ENCODE assay signal across 17 cellular contexts in the genomic region with DNA sequence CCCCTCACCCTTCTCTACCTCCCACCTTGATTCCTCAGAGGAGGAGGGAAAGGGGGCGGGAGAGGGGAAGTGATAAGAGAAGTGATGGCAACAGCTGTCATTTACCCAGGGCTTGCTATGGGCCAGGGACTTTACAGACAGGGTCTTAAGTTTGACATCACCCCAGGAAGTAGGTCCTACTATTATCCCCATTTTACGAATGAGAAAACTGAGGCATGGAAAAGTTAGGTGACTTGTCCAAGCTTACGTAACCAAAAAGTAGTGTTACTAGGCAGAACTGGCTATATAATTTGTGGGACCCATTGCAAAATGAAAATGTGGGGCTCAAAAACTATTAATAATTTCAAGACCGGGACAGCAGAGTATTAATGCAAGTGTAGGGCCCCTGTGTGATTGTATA. TPM values are rescaled to one million over a fixed set of nuclear protein-coding genes. Genes with fewer than 3 reads are reported as not detected.
DNase-seq lines count a peak whose midpoint lies in the region; ATAC-seq, FAIRE-seq and TF ChIP-seq lines count a peak whose summit lies in the region.
"Had no signal": no experiment of that assay in that cellular context is flagged by ENCODE, and none has a peak within 500 bp of the region (broad histone marks: within the 10 kb centered on the region; RNA-seq: fewer than 3 reads in every experiment).

No MANE protein-coding gene starts in this region.

- H2BK120ac ChIP-seq in IMR-90 (ENCODE audit: low read depth, low read length) (no peak overlapping the region), neuronal stem cell (ENCODE audit: low read depth, low read length) (no peak overlapping the region)

- BruUV-seq in IMR-90 (replicated peaks; lab: Mats Ljungman, UMichigan) (no TSS peak), K562 (replicated peaks; lab: Mats Ljungman, UMichigan) (no TSS peak)

- no peak overlapping the region for H3K23ac ChIP-seq in IMR-90 (ENCODE audit: low read depth, low read length)
- H3K23ac ChIP-seq in neuronal stem cell (ENCODE audit: low read depth, low read length, poor library complexity) = no peak overlapping the region

- H3K4ac ChIP-seq in IMR-90 (ENCODE audit: low read depth, low read length) (peak overlapping the region; percentile 55), neuronal stem cell (ENCODE audit: low read length) (no peak overlapping the region)

- H3K4me3 ChIP-seq in IMR-90 (ENCODE audit: insufficient read depth, low read depth, low read length) (no peak overlapping the region), K562 (no peak overlapping the region), neuronal stem cell (ENCODE audit: low read length in 2 of 2) (no peak overlapping the region), brain microvascular endothelial cell (ENCODE audit: low read depth, low read length) (no peak overlapping the region), left ventricle myocardium inferior (no peak overlapping the region)
- H3K4me3 ChIP-seq: HAP-1 had no signal

- no peak overlapping the region for H4K5ac ChIP-seq in IMR-90 (ENCODE audit: low read depth, low read length)

- H3K36me3 Mint-ChIP-seq in activated naive CD4-positive, alpha-beta T cell treated with anti-CD3 and anti-CD28 coated beads, Interleukin-2, amount 10 ng/mL, durations not matched to agents 7 days and 5 days = no peaks in the 10 kb centered on the region
- H3K36me3 Mint-ChIP-seq: CD4-positive, CD25-positive, alpha-beta regulatory T cell; CD8-positive, alpha-beta T cell had no signal

- peak overlapping the region; percentile 55 for H4K91ac ChIP-seq in IMR-90 (ENCODE audit: insufficient read depth, low read depth, low read length)
- H4K91ac ChIP-seq in neuronal stem cell (ENCODE audit: low read depth, low read length, poor library complexity) = no peak overlapping the region

- no peak overlapping the region for H3K4me3 Mint-ChIP-seq in activated naive CD4-positive, alpha-beta T cell treated with anti-CD3 and anti-CD28 coated beads, Interleukin-2, amount 10 ng/mL, durations not matched to agents 7 days and 5 days
- H3K4me3 Mint-ChIP-seq: CD4-positive, CD25-positive, alpha-beta regulatory T cell; CD8-positive, alpha-beta T cell had no signal

- CTCF ChIA-PET in IMR-90 (lab: Yijun Ruan, JAX) (no interaction called here), K562 (lab: Yijun Ruan, JAX; ENCODE audit: low intra/inter-chr PET ratio) (no interaction called here)
- CTCF ChIA-PET in activated naive CD4-positive, alpha-beta T cell treated with anti-CD3 and anti-CD28 coated beads, Interleukin-2, amount 10 ng/mL, durations not matched to agents 7 days and 5 days (lab: Charles Lee) = interaction anchor here (4.1 kb wide), 1 partner anchor 22 kb away, joined by 14 read pairs; no protein-coding TSS in a partner anchor

- H3K9ac ChIP-seq in IMR-90 (ENCODE audit: low read depth, low read length) (no peak overlapping the region), K562 (ENCODE audit: insufficient read depth in 1 of 2, low read depth in 2 of 2, low read length in 2 of 2) (no peak overlapping the region), neuronal stem cell (ENCODE audit: low read depth, low read length, poor library complexity) (no peak overlapping the region)

- no peaks in the 10 kb centered on the region for H3K4me1 ChIP-seq in IMR-90 (ENCODE audit: control insufficient read depth, insufficient read depth, low read length)
- peaks cover 5 to 10% of the 10 kb centered on the region in 2 experiments; a peak in 3 of 5 replicates for H3K4me1 ChIP-seq in K562 (replicated peaks in 1 of 2; ENCODE audit: control insufficient read depth in 2 of 2, insufficient read depth in 2 of 2, low read length in 2 of 2)
- H3K4me1 ChIP-seq in neuronal stem cell (ENCODE audit: control insufficient read depth in 2 of 2, insufficient read depth in 1 of 2, low read depth in 1 of 2, low read length in 2 of 2) = peaks cover 0 to 1% of the 10 kb centered on the region in 2 donors
- H3K4me1 ChIP-seq in left ventricle myocardium inferior = no peaks in the 10 kb centered on the region
- H3K4me1 ChIP-seq: Caco-2, HAP-1 had no signal

- H3K36me3 ChIP-seq in IMR-90 (ENCODE audit: control insufficient read depth, insufficient read depth, low read length) (no peaks in the 10 kb centered on the region), K562 (ENCODE audit: control insufficient read depth, insufficient read depth, low read length) (no peaks in the 10 kb centered on the region), neuronal stem cell (replicated peaks in 1 of 2; ENCODE audit: control insufficient read depth in 2 of 2, insufficient read depth in 2 of 2, low read length in 2 of 2) (no peaks in the 10 kb centered on the region), brain microvascular endothelial cell (replicated peaks) (no peaks in the 10 kb centered on the region), left ventricle myocardium inferior (no peaks in the 10 kb centered on the region)
- H3K36me3 ChIP-seq: HAP-1 had no signal

- H3K18ac ChIP-seq in IMR-90 (ENCODE audit: low read depth, low read length) (no peak overlapping the region), neuronal stem cell (ENCODE audit: low read length) (peak overlapping the region; percentile 52)

- TF ChIP-seq EP300 in K562 (IDR thresholded peaks at IDR 0.05; ENCODE audit: low read length) = no peak

- H3K79me1 ChIP-seq in IMR-90 (ENCODE audit: low read depth in 1 of 2, low read length in 2 of 2) (no peaks in the 10 kb centered on the region), neuronal stem cell (ENCODE audit: low read depth, low read length) (peaks cover 2% of the 10 kb centered on the region)

- H2AK5ac ChIP-seq in IMR-90 (ENCODE audit: low read depth, low read length) (peak overlapping the region; percentile 53), neuronal stem cell (ENCODE audit: low read depth, low read length) (no peak overlapping the region)

- peaks cover 34% of the 10 kb centered on the region for H3K27me3 Mint-ChIP-seq in activated naive CD4-positive, alpha-beta T cell treated with anti-CD3 and anti-CD28 coated beads, Interleukin-2, amount 10 ng/mL, durations not matched to agents 7 days and 5 days
- H3K27me3 Mint-ChIP-seq: CD4-positive, CD25-positive, alpha-beta regulatory T cell had no signal

- dilution Hi-C loops in IMR-90 (cut with HindIII; ENCODE audit: low sequenced_read_pairs, unreplicated experiment) = no loop called here

- TF ChIP-seq RAD21 in IMR-90 (IDR thresholded peaks at IDR 0.05; ENCODE audit: low read length) = no peak
- no peak for TF ChIP-seq RAD21 in K562 (CRISPR knock-in tag; conservative IDR thresholded peaks at IDR 0.05 in 1 of 2, IDR thresholded peaks at IDR 0.05 in 1 of 2)

- no peak overlapping the region; the same call in 1 of the 2 replicates for H2BK20ac ChIP-seq in IMR-90 (ENCODE audit: low read depth, low read length)

- no peak overlapping the region for H2BK5ac ChIP-seq in IMR-90 (ENCODE audit: low read depth, low read length, poor library complexity, severe bottlenecking)
- H2BK5ac ChIP-seq in neuronal stem cell (ENCODE audit: low read length) = peak overlapping the region; percentile 94

- no peak overlapping the region for H3K27ac ChIP-seq in IMR-90 (ENCODE audit: insufficient read depth, low read length)
- H3K27ac ChIP-seq in K562 (ENCODE audit: extremely low read depth, low read depth, low read length) = no peak overlapping the region
- H3K27ac ChIP-seq in neuronal stem cell (replicated peaks; ENCODE audit: low read length) = no peak overlapping the region
- H3K27ac ChIP-seq in brain microvascular endothelial cell = no peak overlapping the region
- no peak overlapping the region for H3K27ac ChIP-seq in left ventricle myocardium inferior (replicated peaks)

- H4K8ac ChIP-seq in IMR-90 (ENCODE audit: low read depth in 2 of 2, low read length in 2 of 2) (no peak overlapping the region), neuronal stem cell (ENCODE audit: low read depth, low read length) (no peak overlapping the region)

- TF ChIP-seq CTCF in IMR-90 (conservative IDR thresholded peaks at IDR 0.05; ENCODE audit: low read depth, low read length) (no peak), K562 (IDR thresholded peaks at IDR 0.05 in 2 of 3, conservative IDR thresholded peaks at IDR 0.05 in 1 of 3; ENCODE audit: insufficient read depth in 2 of 3, low read depth in 1 of 3, low read length in 3 of 3) (no peak), brain microvascular endothelial cell (IDR thresholded peaks at IDR 0.05; ENCODE audit: low read depth, low read length, missing control alignments) (no peak), left ventricle myocardium inferior (IDR thresholded peaks at IDR 0.05; ENCODE audit: borderline replicate concordance) (no peak)

- no peaks in the 10 kb centered on the region; the same call in 1 of the 2 replicates for H3K9me1 ChIP-seq in IMR-90 (ENCODE audit: insufficient read depth, low read length)
- no peaks in the 10 kb centered on the region for H3K9me1 ChIP-seq in K562 (ENCODE audit: control insufficient read depth, insufficient read depth, low read length)

- in situ Hi-C loops in IMR-90 (cut with MboI; ENCODE audit: low sequenced_read_pairs) (no loop called here), K562 (cut with MboI) (no loop called here), brain microvascular endothelial cell (cut with HindIII; ENCODE audit: low pct_ligation_motif_present, low sequenced_read_pairs) (no loop called here)

- H3K56ac ChIP-seq in IMR-90 (ENCODE audit: extremely low read depth, insufficient read depth, low read length) = no peak overlapping the region

- FAIRE-seq in K562 (lab: Jason Lieb, UNC) = no peak
- FAIRE-seq: G401.6, GM12892, H54 had no signal

- H3K4me1 Mint-ChIP-seq in activated naive CD4-positive, alpha-beta T cell treated with anti-CD3 and anti-CD28 coated beads, Interleukin-2, amount 10 ng/mL, durations not matched to agents 7 days and 5 days = peaks cover 16% of the 10 kb centered on the region

- peak overlapping the region; percentile 48; the same call in 1 of the 3 replicates for H2BK15ac ChIP-seq in IMR-90 (ENCODE audit: low read depth, low read length)
- no peak overlapping the region for H2BK15ac ChIP-seq in neuronal stem cell (ENCODE audit: low read length)

- no peak for TF ChIP-seq POLR2A in IMR-90 (IDR thresholded peaks at IDR 0.05; ENCODE audit: low read depth, low read length)
- no peak for TF ChIP-seq POLR2A in K562 (conservative IDR thresholded peaks at IDR 0.05)

- H3K14ac ChIP-seq in IMR-90 (replicated peaks; ENCODE audit: low read depth, low read length) (no peak overlapping the region), neuronal stem cell (ENCODE audit: low read length) (peak overlapping the region; percentile 47)

- POLR2A ChIA-PET in IMR-90 (lab: Charles Lee; ENCODE audit: unreplicated experiment) = no interaction called here
- POLR2A ChIA-PET in K562 (lab: Yijun Ruan, JAX) = no interaction called here

- H3K27ac Mint-ChIP-seq in activated naive CD4-positive, alpha-beta T cell treated with anti-CD3 and anti-CD28 coated beads, Interleukin-2, amount 10 ng/mL, durations not matched to agents 7 days and 5 days = no peak overlapping the region
- H3K27ac Mint-ChIP-seq: CD4-positive, CD25-positive, alpha-beta regulatory T cell; CD8-positive, alpha-beta T cell had no signal

- DNase-seq in IMR-90 (no peak), K562 (ENCODE audit: extremely low read depth in 1 of 4, low spot score in 3 of 4) (no peak), neuronal stem cell (ENCODE audit: low spot score) (no peak), brain microvascular endothelial cell (no peak), left ventricle myocardium inferior (no peak)
- DNase-seq in activated naive CD4-positive, alpha-beta T cell treated with anti-CD3 and anti-CD28 coated beads, Interleukin-2, amount 10 ng/mL, durations not matched to agents 7 days and 5 days = no peak
- DNase-seq: C1 segment of cervical spinal cord; Caco-2; CD4-positive, CD25-positive, alpha-beta regulatory T cell; CD8-positive, alpha-beta T cell; DMS153; DND-41; GOT3 had no signal

- H2AFZ ChIP-seq in IMR-90 (replicated peaks; ENCODE audit: low read length, poor library complexity) (no peak overlapping the region), K562 (ENCODE audit: low read depth, low read length) (no peak overlapping the region), neuronal stem cell (ENCODE audit: low read length) (no peak overlapping the region)

- intact Hi-C loops in IMR-90 (cut with micrococcal nuclease) (no loop called here), K562 (cut with micrococcal nuclease) (no loop called here), left ventricle myocardium inferior (cut with micrococcal nuclease) (no loop called here)

- H3K4me2 ChIP-seq in IMR-90 (ENCODE audit: low read depth, low read length) (no peak overlapping the region), K562 (ENCODE audit: insufficient read depth, low read length) (no peak overlapping the region), neuronal stem cell (ENCODE audit: insufficient read depth, low read length, poor library complexity, severe bottlenecking) (no peak overlapping the region)

- no CpG with 5 or more reads among the region's 4 CpGs for WGBS in IMR-90 (ENCODE audit: extremely low coverage in 2 of 2, insufficient read length in 1 of 2), 2 experiments
- WGBS in K562 (ENCODE audit: insufficient coverage, low coverage, missing lambda C conversion rate) = 43% methylated on average over 3 of the region's 4 CpGs
- no CpG with 5 or more reads among the region's 4 CpGs for WGBS in neuronal stem cell (ENCODE audit: extremely low coverage in 2 of 2, insufficient read length in 2 of 2, insufficient replicate concordance in 1 of 2), 2 donors

- ATAC-seq in IMR-90 (ENCODE audit: low read depth) (no peak), K562 (no peak)
- ATAC-seq: CD8-positive, alpha-beta T cell had no signal

- no peaks in the 10 kb centered on the region for H4K20me1 ChIP-seq in IMR-90 (ENCODE audit: insufficient read depth, low read length)
- H4K20me1 ChIP-seq in K562 (replicated peaks; ENCODE audit: control insufficient read depth, insufficient read depth, low read length) = no peaks in the 10 kb centered on the region

- H2AK9ac ChIP-seq in IMR-90 (replicated peaks; ENCODE audit: low read depth, low read length, poor library complexity) = no peak overlapping the region

- H2BK12ac ChIP-seq in neuronal stem cell (ENCODE audit: low read length) = peak overlapping the region; percentile 84

- H3K27me3 ChIP-seq in IMR-90 (ENCODE audit: control insufficient read depth, insufficient read depth, low read length) (no peaks in the 10 kb centered on the region), K562 (ENCODE audit: control insufficient read depth in 2 of 2, insufficient read depth in 2 of 2, low read length in 2 of 2) (peaks cover 7 to 16% of the 10 kb centered on the region in 2 experiments; a peak in 4 of 5 replicates), neuronal stem cell (ENCODE audit: control insufficient read depth in 3 of 3, insufficient read depth in 3 of 3, low read depth in 1 of 3, low read length in 3 of 3) (no peaks in the 10 kb centered on the region), brain microvascular endothelial cell (replicated peaks) (no peaks in the 10 kb centered on the region), left ventricle myocardium inferior (ENCODE audit: low read depth) (no peaks in the 10 kb centered on the region)

- H3K9me3 ChIP-seq in IMR-90 (ENCODE audit: control insufficient read depth, insufficient read depth, low read length) (no peaks in the 10 kb centered on the region), K562 (replicated peaks; ENCODE audit: control insufficient read depth, insufficient read depth, low read depth, low read length) (no peaks in the 10 kb centered on the region), neuronal stem cell (replicated peaks in 1 of 2; ENCODE audit: control insufficient read depth in 2 of 2, insufficient read depth in 1 of 2, low read depth in 1 of 2, low read length in 2 of 2) (no peaks in the 10 kb centered on the region), left ventricle myocardium inferior (replicated peaks) (no peaks in the 10 kb centered on the region)
- H3K9me3 ChIP-seq: Caco-2, HAP-1 had no signal

- no peaks in the 10 kb centered on the region for H3K9me3 Mint-ChIP-seq in activated naive CD4-positive, alpha-beta T cell treated with anti-CD3 and anti-CD28 coated beads, Interleukin-2, amount 10 ng/mL, durations not matched to agents 7 days and 5 days
- H3K9me3 Mint-ChIP-seq: CD4-positive, CD25-positive, alpha-beta regulatory T cell; CD8-positive, alpha-beta T cell had no signal

- H3K79me2 ChIP-seq in K562 (ENCODE audit: control insufficient read depth, insufficient read depth, low read length) = no peaks in the 10 kb centered on the region

RNA-seq across cellular contexts. Expression of gene FANCE, which starts 10.5 kb away (rescaled TPM):
- total RNA-seq in IMR-90 (2012; rRNA removed) = 7.5 and 9.1 TPM in 2 replicates
- 6.8 and 7.1 TPM in 2 replicates for polyA plus RNA-seq in IMR-90 (2012; rRNA removed)
- polyA plus RNA-seq in IMR-90 (2012; cell fraction: cytosol; rRNA removed) = 4.5 and 6.8 TPM in 2 replicates
- polyA plus RNA-seq in IMR-90 (2012; cell fraction: nucleus; rRNA removed; ENCODE audit: low replicate concordance) = 5.0 and 6.6 TPM in 2 replicates
- 16.1 and 26.5 TPM in 2 replicates for total RNA-seq in K562 (2011; cell fraction: chromatin; rRNA removed; ENCODE audit: low replicate concordance)
- total RNA-seq in K562 (2011; cell fraction: nucleolus; rRNA removed) = 19.5 and 21.1 TPM in 2 replicates
- 16.1 and 16.4 TPM in 2 replicates for total RNA-seq in K562 (2011; cell fraction: nucleoplasm; rRNA removed)
- 26.7 and 30.2 TPM in 2 replicates for total RNA-seq in K562 (2014; rRNA removed)
- total RNA-seq in K562 (2014; rRNA removed; fragmentation: Illumina TruSeq; extraction: Trizol) = 16.1 and 16.8 TPM in 2 replicates
- total RNA-seq in K562 (2015; rRNA removed; fragmentation: Illumina TruSeq; extraction: Trizol) = 14.5 and 14.8 TPM in 2 replicates
- total RNA-seq in K562 (2021) = 23.7 and 26.1 TPM in 2 replicates
- polyA plus RNA-seq in K562 (2011; rRNA removed) = 17.0 and 20.4 TPM in 2 replicates
- polyA plus RNA-seq in K562 (2011; cell fraction: cytosol; rRNA removed) = 19.3 and 22.3 TPM in 2 replicates
- polyA plus RNA-seq in K562 (2011; cell fraction: nucleus; rRNA removed) = 18.2 and 22.0 TPM in 2 replicates
- polyA plus RNA-seq in K562 (2012) = 13.1 and 18.0 TPM in 2 replicates
- polyA plus RNA-seq in K562 (2014; fragmentation: Illumina TruSeq; extraction: Trizol) = 17.3 and 18.3 TPM in 2 replicates
- 1 to 10 TPM; 5.7 to 5.9 TPM for polyA plus RNA-seq in K562 (2014; fragmentation: Nextera tagmentation; extraction: Ambion mirVana)
- 17.2 and 20.4 TPM in 2 replicates for polyA plus RNA-seq in K562 (2014; rRNA removed)
- polyA minus RNA-seq in K562 (2011; rRNA and poly(A)+ RNA removed) = 14.5 and 16.4 TPM in 2 replicates
- 12.4 and 15.0 TPM in 2 replicates for polyA minus RNA-seq in K562 (2011; cell fraction: cytosol; rRNA and poly(A)+ RNA removed)
- polyA minus RNA-seq in K562 (2011; cell fraction: nucleus; rRNA and poly(A)+ RNA removed) = 4.8 and 6.6 TPM in 2 replicates
- polyA plus RNA-seq in neuronal stem cell (2013, experiment 1 of 2) = 8.9 TPM
- polyA plus RNA-seq in neuronal stem cell (2013, experiment 2 of 2) = 8.3 TPM
- total RNA-seq in left ventricle myocardium inferior = 3.7 TPM

RNA-seq across cellular contexts. Expression of gene RPL10A, which starts 26.6 kb away (rescaled TPM):
- 1,746 and 2,310 TPM in 2 replicates for total RNA-seq in IMR-90 (2012; rRNA removed)
- polyA plus RNA-seq in IMR-90 (2012; rRNA removed) = 3,153 and 3,261 TPM in 2 replicates
- 1,705 and 1,838 TPM in 2 replicates for polyA plus RNA-seq in IMR-90 (2012; cell fraction: cytosol; rRNA removed)
- polyA plus RNA-seq in IMR-90 (2012; cell fraction: nucleus; rRNA removed; ENCODE audit: low replicate concordance) = 1,133 and 1,323 TPM in 2 replicates
- 362 and 601 TPM in 2 replicates for total RNA-seq in K562 (2011; cell fraction: chromatin; rRNA removed; ENCODE audit: low replicate concordance)
- total RNA-seq in K562 (2011; cell fraction: nucleolus; rRNA removed) = 935 and 968 TPM in 2 replicates
- 800 and 1,320 TPM in 2 replicates for total RNA-seq in K562 (2011; cell fraction: nucleoplasm; rRNA removed)
- total RNA-seq in K562 (2014; rRNA removed) = 2,223 and 2,318 TPM in 2 replicates
- total RNA-seq in K562 (2014; rRNA removed; fragmentation: Illumina TruSeq; extraction: Trizol) = 1,978 and 2,020 TPM in 2 replicates
- total RNA-seq in K562 (2015; rRNA removed; fragmentation: Illumina TruSeq; extraction: Trizol) = 1,939 and 1,940 TPM in 2 replicates
- total RNA-seq in K562 (2021) = 1,856 and 1,978 TPM in 2 replicates
- 3,124 and 3,130 TPM in 2 replicates for polyA plus RNA-seq in K562 (2011; rRNA removed)
- polyA plus RNA-seq in K562 (2011; cell fraction: cytosol; rRNA removed) = 2,866 and 3,308 TPM in 2 replicates
- polyA plus RNA-seq in K562 (2011; cell fraction: nucleus; rRNA removed) = 2,021 and 2,231 TPM in 2 replicates
- polyA plus RNA-seq in K562 (2012) = 2,102 and 3,298 TPM in 2 replicates
- 2,585 and 3,193 TPM in 2 replicates for polyA plus RNA-seq in K562 (2014; fragmentation: Illumina TruSeq; extraction: Trizol)
- polyA plus RNA-seq in K562 (2014; fragmentation: Nextera tagmentation; extraction: Ambion mirVana) = 1,000 to 10,000 TPM; 1,589 to 2,116 TPM
- 2,844 and 3,237 TPM in 2 replicates for polyA plus RNA-seq in K562 (2014; rRNA removed)
- polyA minus RNA-seq in K562 (2011; rRNA and poly(A)+ RNA removed) = 1,756 and 1,900 TPM in 2 replicates
- 874 and 913 TPM in 2 replicates for polyA minus RNA-seq in K562 (2011; cell fraction: cytosol; rRNA and poly(A)+ RNA removed)
- 342 and 506 TPM in 2 replicates for polyA minus RNA-seq in K562 (2011; cell fraction: nucleus; rRNA and poly(A)+ RNA removed)
- polyA plus RNA-seq in neuronal stem cell (2013, experiment 1 of 2) = 2,893 TPM
- polyA plus RNA-seq in neuronal stem cell (2013, experiment 2 of 2) = 2,832 TPM
- 552 TPM for total RNA-seq in left ventricle myocardium inferior

RNA-seq across cellular contexts. Expression of gene TEAD3, which starts 55.2 kb away (rescaled TPM):
- total RNA-seq in IMR-90 (2012; rRNA removed) (5.0 and 5.2 TPM in 2 replicates), K562 (2014; rRNA removed) (4.9 and 5.8 TPM in 2 replicates), K562 (2014; rRNA removed; fragmentation: Illumina TruSeq; extraction: Trizol) (2.4 and 3.1 TPM in 2 replicates), K562 (2015; rRNA removed; fragmentation: Illumina TruSeq; extraction: Trizol) (3.0 and 3.3 TPM in 2 replicates), K562 (2021) (12.6 and 13.2 TPM in 2 replicates), left ventricle myocardium inferior (28.0 TPM)
- polyA plus RNA-seq in IMR-90 (2012; rRNA removed) (25.0 and 28.0 TPM in 2 replicates), K562 (2011; rRNA removed) (3.3 and 7.0 TPM in 2 replicates), K562 (2014; fragmentation: Illumina TruSeq; extraction: Trizol) (11.1 and 13.6 TPM in 2 replicates), K562 (2014; fragmentation: Nextera tagmentation; extraction: Ambion mirVana) (under 1 TPM; 0.63 to 0.92 TPM), K562 (2014; rRNA removed) (6.7 and 8.2 TPM in 2 replicates)
- 16.6 and 30.2 TPM in 2 replicates for polyA plus RNA-seq in IMR-90 (2012; cell fraction: cytosol; rRNA removed)
- polyA plus RNA-seq in IMR-90 (2012; cell fraction: nucleus; rRNA removed; ENCODE audit: low replicate concordance) = 49.5 and 83.0 TPM in 2 replicates
- total RNA-seq in K562 (2011; cell fraction: chromatin; rRNA removed; ENCODE audit: low replicate concordance) = 5.1 and 14.6 TPM in 2 replicates
- 7.1 and 9.2 TPM in 2 replicates for total RNA-seq in K562 (2011; cell fraction: nucleolus; rRNA removed)
- total RNA-seq in K562 (2011; cell fraction: nucleoplasm; rRNA removed) = 7.1 and 8.4 TPM in 2 replicates
- 5.2 and 5.3 TPM in 2 replicates for polyA plus RNA-seq in K562 (2011; cell fraction: cytosol; rRNA removed)
- 13.9 and 18.4 TPM in 2 replicates for polyA plus RNA-seq in K562 (2011; cell fraction: nucleus; rRNA removed)
- polyA plus RNA-seq in K562 (2012) = 7.7 and 10.0 TPM in 2 replicates
- 1.9 TPM in 2 replicates for polyA minus RNA-seq in K562 (2011; rRNA and poly(A)+ RNA removed)
- polyA minus RNA-seq in K562 (2011; cell fraction: cytosol; rRNA and poly(A)+ RNA removed) = 1.7 and 4.2 TPM in 2 replicates
- polyA minus RNA-seq in K562 (2011; cell fraction: nucleus; rRNA and poly(A)+ RNA removed) = 2.4 and 3.2 TPM in 2 replicates
- 37.2 TPM for polyA plus RNA-seq in neuronal stem cell (2013, experiment 1 of 2)
- polyA plus RNA-seq in neuronal stem cell (2013, experiment 2 of 2) = 37.9 TPM
- total RNA-seq: CD4-positive, CD25-positive, alpha-beta regulatory T cell; CD8-positive, alpha-beta T cell had no signal
